Comparison of ENCODE assay signal across 8 cellular contexts in the genomic region with DNA sequence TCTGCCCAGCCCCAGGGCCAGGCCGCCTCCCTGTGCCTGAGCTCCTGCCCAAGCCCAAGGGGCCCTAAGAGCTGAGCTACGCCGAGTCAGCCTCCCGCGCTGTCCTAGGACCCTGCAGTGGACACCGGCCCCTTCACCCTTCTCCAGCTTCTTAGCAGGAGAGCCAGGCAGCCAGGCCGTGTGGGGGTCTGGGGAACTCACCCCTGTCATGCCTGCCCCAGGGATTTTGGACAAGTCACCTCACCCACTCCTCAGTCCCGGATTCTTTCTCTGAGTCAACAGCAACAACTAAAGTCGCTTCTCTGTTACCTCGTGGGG.
DNase-seq lines count a peak whose midpoint lies in the region; ATAC-seq and TF ChIP-seq lines count a peak whose summit lies in the region.

No MANE protein-coding gene starts in this region.

- peaks cover 5 to 8% of the 10 kb centered on the region in 2 donors for H3K36me3 Mint-ChIP-seq in activated T-cell treated with anti-CD3 and anti-CD28 coated beads, Interleukin-2, amount 50 U/mL, for 72 hours (ENCODE audit: insufficient read depth in 2 of 2)

- no peaks in the 10 kb centered on the region for H3K27me3 Mint-ChIP-seq in activated T-cell treated with anti-CD3 and anti-CD28 coated beads, Interleukin-2, amount 50 U/mL, for 72 hours (ENCODE audit: low read depth)

- no peaks in the 10 kb centered on the region for H3K27me3 ChIP-seq in MM.1S (replicated peaks; ENCODE audit: insufficient read depth, low read length)
- no peaks in the 10 kb centered on the region for H3K27me3 ChIP-seq in esophagus (ENCODE audit: control insufficient read depth in 1 of 2, insufficient read depth in 2 of 2, low read length in 2 of 2)
- no peaks in the 10 kb centered on the region for H3K27me3 ChIP-seq in thymus (ENCODE audit: control insufficient read depth, insufficient read depth)
- no peaks in the 10 kb centered on the region for H3K27me3 ChIP-seq in gastrocnemius medialis

- intact Hi-C loops in gastrocnemius medialis (cut with DNase I; ENCODE audit: low total_unique reads) = no loop called here

- H3K4me3 ChIP-seq in MM.1S (ENCODE audit: low read length) (peak overlapping the region; percentile 68), esophagus (ENCODE audit: low read depth in 1 of 2, low read length in 2 of 2) (no peak overlapping the region), thymus (ENCODE audit: low read length) (peak overlapping the region; percentile 51), gastrocnemius medialis (no peak overlapping the region)

- H2AFZ ChIP-seq in MM.1S (ENCODE audit: low read length) = peak overlapping the region; percentile 89

- TF ChIP-seq CTCF in MM.1S (IDR thresholded peaks at IDR 0.05; ENCODE audit: low read length) (no peak), gastrocnemius medialis (IDR thresholded peaks at IDR 0.05 in 4 of 5, conservative IDR thresholded peaks at IDR 0.05 in 1 of 5) (no peak)

- H3K79me2 ChIP-seq in MM.1S (ENCODE audit: low read length) = peaks cover 19% of the 10 kb centered on the region

- WGBS in esophagus, 2 donors = 67 to 71% methylated on average over 10 of the region's 10 CpGs
- WGBS in thymus = 82% methylated on average over 10 of the region's 10 CpGs

- peak overlapping the region; percentile 82 for H3K4me2 ChIP-seq in MM.1S (ENCODE audit: low read depth, low read length)

- no peak for DNase-seq in activated T-cell treated with anti-CD3 and anti-CD28 coated beads, Interleukin-2, amount 50 U/mL, for 72 hours
- DNase-seq in activated T-cell treated with anti-CD3 and anti-CD28 coated beads, Interleukin-2, amount 50 U/mL, for 48 hours = no peak
- DNase-seq in MM.1S (no peak), gastrocnemius medialis (no peak)

- no peaks in the 10 kb centered on the region for H3K36me3 ChIP-seq in MM.1S (replicated peaks; ENCODE audit: insufficient read depth, low read length)
- H3K36me3 ChIP-seq in esophagus (ENCODE audit: control insufficient read depth in 2 of 2, insufficient read depth in 2 of 2, low read length in 1 of 2) = no peaks in the 10 kb centered on the region
- peaks cover 2% of the 10 kb centered on the region for H3K36me3 ChIP-seq in thymus (ENCODE audit: control insufficient read depth, insufficient read depth)
- H3K36me3 ChIP-seq in gastrocnemius medialis = no peaks in the 10 kb centered on the region

- H3K4me3 Mint-ChIP-seq in activated T-cell treated with anti-CD3 and anti-CD28 coated beads, Interleukin-2, amount 50 U/mL, for 72 hours = peak overlapping the region; percentile 92 to 96

- in situ Hi-C loops in gastrocnemius medialis (cut with MboI; ENCODE audit: low sequenced_read_pairs in 4 of 4) = no loop called here

- H4K20me1 ChIP-seq in MM.1S (ENCODE audit: insufficient read depth, low read length) = no peaks in the 10 kb centered on the region

- no peaks in the 10 kb centered on the region for H3K9me3 ChIP-seq in MM.1S (replicated peaks; ENCODE audit: insufficient read depth, low read length)
- no peaks in the 10 kb centered on the region for H3K9me3 ChIP-seq in esophagus (ENCODE audit: control insufficient read depth in 2 of 2, insufficient read depth in 1 of 2, low read depth in 1 of 2, low read length in 1 of 2)
- no peaks in the 10 kb centered on the region for H3K9me3 ChIP-seq in thymus (ENCODE audit: control insufficient read depth)
- no peaks in the 10 kb centered on the region for H3K9me3 ChIP-seq in gastrocnemius medialis

- TF ChIP-seq POLR2A in gastrocnemius medialis (IDR thresholded peaks at IDR 0.05) = no peak

- H3K9me2 ChIP-seq in MM.1S (replicated peaks; ENCODE audit: insufficient read depth, low read length) = no peaks in the 10 kb centered on the region

- H3K4me1 ChIP-seq in MM.1S (ENCODE audit: low read length) (peaks cover 17% of the 10 kb centered on the region), esophagus (ENCODE audit: control insufficient read depth in 2 of 2, insufficient read depth in 2 of 2, low read length in 1 of 2) (peaks cover 0 to 15% of the 10 kb centered on the region in 2 donors), thymus (ENCODE audit: control insufficient read depth, insufficient read depth, low read length) (peaks cover 28% of the 10 kb centered on the region), gastrocnemius medialis (no peaks in the 10 kb centered on the region)

- H3F3A ChIP-seq in MM.1S (ENCODE audit: insufficient read depth, low read length) = peaks cover 10% of the 10 kb centered on the region

- H3K27ac Mint-ChIP-seq in activated T-cell treated with anti-CD3 and anti-CD28 coated beads, Interleukin-2, amount 50 U/mL, for 72 hours = peak overlapping the region; percentile 92

- ATAC-seq in activated T-cell treated with anti-CD3 and anti-CD28 coated beads, Interleukin-2, amount 50 U/mL, for 72 hours (replicated peaks in 1 of 2) = peak; percentile 2 to 19
- ATAC-seq in HG03354 (IDR thresholded peaks at IDR 0.05; ENCODE audit: poor library complexity, severe bottlenecking, unreplicated experiment) (no peak), gastrocnemius medialis (no peak), HG03097 (IDR thresholded peaks at IDR 0.05; ENCODE audit: low FRiP score, unreplicated experiment) (no peak)

- H3K4me1 Mint-ChIP-seq in activated T-cell treated with anti-CD3 and anti-CD28 coated beads, Interleukin-2, amount 50 U/mL, for 72 hours (ENCODE audit: low read depth) = peaks cover 48% of the 10 kb centered on the region

- peak overlapping the region; percentile 62; the same call in 1 of the 2 replicates for H3K9ac ChIP-seq in MM.1S (ENCODE audit: low read length)

- peak overlapping the region; percentile 66; the same call in 1 of the 2 replicates for H3K27ac ChIP-seq in MM.1S (ENCODE audit: low read length)
- peak overlapping the region; percentile 5 to 11 for H3K27ac ChIP-seq in esophagus (ENCODE audit: low read depth in 2 of 2, low read length in 1 of 2)
- H3K27ac ChIP-seq in thymus (ENCODE audit: low read depth) = peak overlapping the region; percentile 97
- H3K27ac ChIP-seq in gastrocnemius medialis = no peak overlapping the region

- H3K9me3 Mint-ChIP-seq in activated T-cell treated with anti-CD3 and anti-CD28 coated beads, Interleukin-2, amount 50 U/mL, for 72 hours = no peaks in the 10 kb centered on the region

Comparison
In these comparisons a context has a peak if more than half of its experiments do, and no peak if none do; other contexts are left out.
1. ATAC-seq: peak in activated T-cell treated with anti-CD3 and anti-CD28 coated beads, Interleukin-2, amount 50 U/mL, for 72 hours (2 of 2); none in HG03354 (single experiment), gastrocnemius medialis (0 of 2) and HG03097 (single experiment).
2. H3K27ac ChIP-seq: peak in MM.1S (single experiment), esophagus (2 of 2) and thymus (single experiment); none in gastrocnemius medialis (0 of 4).
3. H3K4me3 ChIP-seq: peak in MM.1S (single experiment) and thymus (single experiment); none in esophagus (0 of 2) and gastrocnemius medialis (0 of 4).